Comparison of ENCODE assay signal across 14 cellular contexts in the genomic region with DNA sequence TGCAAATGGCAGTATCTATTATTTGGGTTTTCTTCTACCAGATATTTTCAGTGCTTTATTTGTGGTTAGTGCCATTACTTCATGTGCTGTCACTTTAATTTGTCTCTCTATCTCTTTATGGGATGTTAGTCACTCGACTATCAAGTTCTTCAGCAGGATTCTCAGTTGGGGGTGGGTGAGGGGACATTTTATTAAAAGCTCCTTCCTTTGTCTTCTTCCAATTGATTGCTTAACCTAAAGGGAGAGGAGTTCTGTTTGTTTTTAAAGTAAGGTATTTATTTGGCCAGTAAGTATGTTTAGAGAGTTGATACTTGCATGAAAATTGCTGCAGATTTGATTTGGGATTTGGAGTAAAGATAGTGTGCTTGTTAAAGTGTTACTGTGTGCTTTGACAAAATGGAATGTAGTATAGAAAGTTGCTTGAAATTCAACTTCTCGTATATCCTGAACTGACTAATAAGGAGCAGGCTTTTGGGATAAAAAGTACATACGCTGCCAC. TPM values are rescaled to one million over a fixed set of nuclear protein-coding genes. Genes with fewer than 3 reads are reported as not detected.
DNase-seq lines count a peak whose midpoint lies in the region; ATAC-seq, FAIRE-seq and TF ChIP-seq lines count a peak whose summit lies in the region.
"Had no signal": no experiment of that assay in that cellular context is flagged by ENCODE, and none has a peak within 500 bp of the region (broad histone marks: within the 10 kb centered on the region; RNA-seq: fewer than 3 reads in every experiment).

No MANE protein-coding gene starts in this region.

- DNase-seq in left ventricle myocardium inferior (no peak), cardiac septum (ENCODE audit: low spot score) (no peak), brain microvascular endothelial cell (no peak), keratinocyte (ENCODE audit: low read depth, low spot score) (no peak), NCI-H226 (no peak)
- no peak for DNase-seq in stimulated activated CD4-positive, alpha-beta T cell treated with anti-CD3 and anti-CD28 coated beads, Interleukin-4, amount 100 ng/mL, for 4 hours
- DNase-seq in activated CD8-positive, alpha-beta memory T cell treated with anti-CD3 and anti-CD28 coated beads, Interleukin-2, amount 50 U/mL, for 48 hours, result no peak
- DNase-seq: ACHN; MM.1S; naive thymus-derived CD8-positive, alpha-beta T cell; testis had no signal

- H3K4me3 ChIP-seq in left ventricle myocardium inferior (no peak overlapping the region), brain microvascular endothelial cell (ENCODE audit: low read depth, low read length) (no peak overlapping the region), keratinocyte (ENCODE audit: control insufficient read depth in 2 of 3, extremely low read depth in 1 of 3, insufficient read depth in 2 of 3, low read depth in 1 of 3, low read length in 3 of 3) (peak overlapping the region in 1 of 3 experiments; percentile 25)
- H3K4me3 ChIP-seq: testis had no signal

- peak overlapping the region; percentile 58 for H3K4me2 ChIP-seq in keratinocyte (ENCODE audit: control insufficient read depth, extremely low read depth, insufficient read depth, low read depth, low read length)

- ATAC-seq in HG03460 (IDR thresholded peaks at IDR 0.05; ENCODE audit: unreplicated experiment), result no peak
- ATAC-seq: activated CD4-positive, CD25-positive, alpha-beta regulatory T cell treated with anti-CD3 and anti-CD28 coated beads, Interleukin-2, amount 50 U/mL, for 24 hours; naive thymus-derived CD8-positive, alpha-beta T cell had no signal

- intact Hi-C loops in left ventricle myocardium inferior (cut with micrococcal nuclease), result no loop called here
- intact Hi-C loops in cardiac septum (cut with DNase I), result no loop called here

- H3K27me3 ChIP-seq in left ventricle myocardium inferior (ENCODE audit: low read depth), result no peaks in the 10 kb centered on the region
- H3K27me3 ChIP-seq in brain microvascular endothelial cell (replicated peaks), result no peaks in the 10 kb centered on the region
- no peaks in the 10 kb centered on the region for H3K27me3 ChIP-seq in keratinocyte (ENCODE audit: control insufficient read depth, extremely low read depth, insufficient read depth, low read length)
- H3K27me3 ChIP-seq: testis had no signal

- no peak for FAIRE-seq in keratinocyte (lab: Jason Lieb, UNC)
- FAIRE-seq: D721Med had no signal

- peak overlapping the region; percentile 22 for H3K9ac ChIP-seq in keratinocyte (ENCODE audit: control insufficient read depth, extremely low read depth, insufficient read depth, low read length)

- peaks cover 100% of the 10 kb centered on the region for H3K79me2 ChIP-seq in keratinocyte (ENCODE audit: control insufficient read depth, insufficient read depth, low read length)

- no peaks in the 10 kb centered on the region for H3K9me3 ChIP-seq in left ventricle myocardium inferior (replicated peaks)
- no peaks in the 10 kb centered on the region for H3K9me3 ChIP-seq in keratinocyte (ENCODE audit: control insufficient read depth, low read depth, low read length)
- H3K9me3 ChIP-seq: testis had no signal

- H3K36me3 ChIP-seq in left ventricle myocardium inferior, result peaks cover 6% of the 10 kb centered on the region
- peaks cover 2% of the 10 kb centered on the region for H3K36me3 ChIP-seq in brain microvascular endothelial cell (replicated peaks)
- peaks cover 4 to 15% of the 10 kb centered on the region in 2 experiments for H3K36me3 ChIP-seq in keratinocyte (ENCODE audit: control insufficient read depth in 2 of 2, extremely low read depth in 1 of 2, insufficient read depth in 2 of 2, low read length in 2 of 2)

- H3K27ac ChIP-seq in left ventricle myocardium inferior (replicated peaks) (peak overlapping the region; percentile 10), brain microvascular endothelial cell (peak overlapping the region; percentile 40), keratinocyte (ENCODE audit: control insufficient read depth, insufficient read depth, low read length) (peak overlapping the region; percentile 67)
- H3K27ac ChIP-seq: testis had no signal

- peaks cover 9% of the 10 kb centered on the region for H4K20me1 ChIP-seq in keratinocyte (ENCODE audit: control insufficient read depth, extremely low read depth, insufficient read depth, low read length)

- H3K4me1 ChIP-seq in left ventricle myocardium inferior (peaks cover 63% of the 10 kb centered on the region), keratinocyte (ENCODE audit: control insufficient read depth, extremely low read depth, insufficient read depth, low read length) (peaks cover 50% of the 10 kb centered on the region)

- in situ Hi-C loops in brain microvascular endothelial cell (cut with HindIII; ENCODE audit: low pct_ligation_motif_present, low sequenced_read_pairs), result no loop called here

- H2AFZ ChIP-seq in keratinocyte (ENCODE audit: control insufficient read depth, low read length), result no peak overlapping the region

- dilution Hi-C loops in keratinocyte (cut with MboI; ENCODE audit: extremely low pct_ligation_motif_present, low sequenced_read_pairs), result no loop called here

- H3K9me1 ChIP-seq in keratinocyte (ENCODE audit: control insufficient read depth, extremely low read depth, insufficient read depth, low read length), result no peaks in the 10 kb centered on the region

- TF ChIP-seq CTCF in left ventricle myocardium inferior (IDR thresholded peaks at IDR 0.05; ENCODE audit: borderline replicate concordance) (no peak), brain microvascular endothelial cell (IDR thresholded peaks at IDR 0.05; ENCODE audit: low read depth, low read length, missing control alignments) (no peak), keratinocyte (optimal IDR thresholded peaks at IDR 0.05 in 1 of 3, IDR thresholded peaks at IDR 0.05 in 1 of 3, conservative IDR thresholded peaks at IDR 0.05 in 1 of 3; ENCODE audit: extremely low read depth in 1 of 3, insufficient read depth in 2 of 3, low read length in 3 of 3) (no peak)

RNA-seq across cellular contexts. Expression of gene YAP1, which starts 10.2 kb away (rescaled TPM):
- total RNA-seq in left ventricle myocardium inferior, result 67.9 TPM
- total RNA-seq in cardiac septum, result 74.9 TPM
- 89.8 to 125 TPM (median 105 TPM) in 3 replicates for polyA plus RNA-seq in keratinocyte
- polyA plus RNA-seq in keratinocyte (2011; ENCODE audit: low read depth), result 73.1 TPM
- polyA plus RNA-seq in keratinocyte (2011; cell fraction: cytosol; rRNA removed), result 95.6 and 114 TPM in 2 replicates
- polyA plus RNA-seq in keratinocyte (2011; cell fraction: nucleus; rRNA removed), result 132 and 152 TPM in 2 replicates
- polyA plus RNA-seq in keratinocyte (2012; ENCODE audit: low replicate concordance), result 66.6 and 104 TPM in 2 replicates
- 237 to 310 TPM (median 294 TPM) in 3 replicates for polyA minus RNA-seq in keratinocyte
- polyA minus RNA-seq in keratinocyte (2011; cell fraction: cytosol; rRNA and poly(A)+ RNA removed), result 154 TPM
- polyA minus RNA-seq in keratinocyte (2011; cell fraction: nucleus; rRNA and poly(A)+ RNA removed), result 166 and 273 TPM in 2 replicates
- total RNA-seq: naive thymus-derived CD8-positive, alpha-beta T cell had no signal
- polyA plus RNA-seq: naive thymus-derived CD8-positive, alpha-beta T cell had no signal

Comparison
In these comparisons a context has a peak if more than half of its experiments do, and no peak if none do; other contexts are left out.
1. H3K27ac ChIP-seq: peak in every context shown above with its lines; median percentile 67 in keratinocyte; 40 in brain microvascular endothelial cell; 10 in left ventricle myocardium inferior.